ENCODE assay signal across 14 cellular contexts in the genomic region with DNA sequence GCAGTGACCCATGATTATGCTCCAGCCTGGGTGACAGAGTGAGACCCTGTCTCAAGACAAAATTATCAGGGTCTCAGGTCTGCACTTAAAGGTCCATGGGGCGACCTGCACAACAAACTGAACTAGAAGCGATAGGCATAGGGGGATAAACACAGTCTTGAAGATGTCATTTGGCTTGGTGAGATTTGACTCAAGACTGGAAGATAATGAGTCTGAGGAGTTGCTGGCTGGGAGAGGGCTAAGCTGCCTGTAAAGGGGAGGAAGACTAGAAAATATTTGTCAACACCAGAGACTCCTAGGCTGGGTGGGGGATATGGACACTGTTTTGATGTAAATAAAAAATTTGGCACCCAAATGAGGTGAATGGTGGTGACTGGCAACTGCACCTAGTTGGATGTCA. TPM values are rescaled to one million over a fixed set of nuclear protein-coding genes. Genes with fewer than 3 reads are reported as not detected.
DNase-seq lines count a peak whose midpoint lies in the region; ATAC-seq, FAIRE-seq and TF ChIP-seq lines count a peak whose summit lies in the region.
"Had no signal": no experiment of that assay in that cellular context is flagged by ENCODE, and none has a peak within 500 bp of the region (broad histone marks: within the 10 kb centered on the region; RNA-seq: fewer than 3 reads in every experiment).

No MANE protein-coding gene starts in this region.

- CTCF ChIA-PET in HepG2 (lab: Yijun Ruan, JAX; ENCODE audit: low intra/inter-chr PET ratio, low total read pairs) (no interaction called here), T-cell (lab: Charles Lee) (interaction anchor here (0.6 to 1.9 kb wide), 2 partner anchors 9 to 83 kb away, joined by 5 to 9 read pairs; no protein-coding TSS in a partner anchor)

- peaks cover 47% of the 10 kb centered on the region for H4K20me1 ChIP-seq in HepG2 (ENCODE audit: insufficient read depth, low read length)

- 100% methylated on average over 2 of the region's 2 CpGs for WGBS in HepG2 (ENCODE audit: low lambda C conversion rate)
- 100% methylated on average over 2 of the region's 2 CpGs for WGBS in right lobe of liver (ENCODE audit: insufficient coverage, low coverage, low lambda C conversion rate, missing lambda C conversion rate)

- no peak overlapping the region for H3K9ac ChIP-seq in HepG2 (ENCODE audit: insufficient read depth, low read depth, low read length)

- H3K4me3 Mint-ChIP-seq in T-cell (peak overlapping the region; percentile 22 to 69 (median 43)), memory B cell (peak overlapping the region; percentile 49)

- H3K4me1 Mint-ChIP-seq in T-cell (peaks cover 53 to 66% (median 63%) of the 10 kb centered on the region in 3 donors), memory B cell (peaks cover 16% of the 10 kb centered on the region)

- no peaks in the 10 kb centered on the region for H3K9me3 Mint-ChIP-seq in T-cell
- H3K9me3 Mint-ChIP-seq in memory B cell = no peaks in the 10 kb centered on the region

- ATAC-seq in HepG2 = no peak
- ATAC-seq in right lobe of liver = no peak
- ATAC-seq in T-cell (replicated peaks in 1 of 4) = no peak
- no peak for ATAC-seq in memory B cell (ENCODE audit: low read depth)
- no peak for ATAC-seq in HG03378 (IDR thresholded peaks at IDR 0.05; ENCODE audit: unreplicated experiment)
- no peak for ATAC-seq in GM18517 (IDR thresholded peaks at IDR 0.05; ENCODE audit: unreplicated experiment)

- H3K27me3 Mint-ChIP-seq in T-cell = no peaks in the 10 kb centered on the region
- no peaks in the 10 kb centered on the region for H3K27me3 Mint-ChIP-seq in memory B cell

- H3K27ac ChIP-seq in HepG2 (ENCODE audit: extremely low read length, insufficient read depth, low read length) (no peak overlapping the region), right lobe of liver (no peak overlapping the region)
- H3K27ac ChIP-seq: foreskin keratinocyte, HL-60 had no signal

- DNase-seq in HepG2 (ENCODE audit: low spot score) = no peak
- no peak for DNase-seq in right lobe of liver
- DNase-seq in T-cell = no peak
- DNase-seq in memory B cell (ENCODE audit: low spot score in 2 of 2) = no peak
- DNase-seq in EL = no peak
- DNase-seq: DND-41; SHP77; stimulated activated CD4-positive, alpha-beta T cell treated with anti-CD3 and anti-CD28 coated beads, Interleukin-15, amount 100 ng/mL, for 24 hours had no signal

- TF ChIP-seq CTCF in HepG2 (CRISPR knock-in tag; IDR thresholded peaks at IDR 0.05) (no peak), right lobe of liver (IDR thresholded peaks at IDR 0.05) (no peak)

- H2AFZ ChIP-seq in HepG2 (ENCODE audit: low read length) = no peak overlapping the region

- H3K36me3 ChIP-seq in HepG2 (replicated peaks in 1 of 2; ENCODE audit: control insufficient read depth in 1 of 2, insufficient read depth in 2 of 2, low read length in 2 of 2) (peaks cover 40 to 87% of the 10 kb centered on the region in 2 experiments), right lobe of liver (peaks cover 0 to 46% (median 8%) of the 10 kb centered on the region in 4 donors)

- FAIRE-seq in HepG2 (lab: Jason Lieb, UNC) = no peak
- FAIRE-seq: endometrium had no signal

- POLR2A ChIA-PET in HepG2 (lab: Yijun Ruan, JAX) (interaction anchor here (0.7 kb wide), 1 partner anchor 20 kb away, joined by 3 read pairs; the partner anchor contains the start of gene GHRL), T-cell (lab: Charles Lee) (interaction anchor here in 1 of 2 donors (0.6 kb wide), 1 partner anchor 1865 kb away, joined by 3 read pairs; no protein-coding TSS in a partner anchor)

- H3K36me3 Mint-ChIP-seq in T-cell = peaks cover 54% of the 10 kb centered on the region
- peaks cover 9% of the 10 kb centered on the region for H3K36me3 Mint-ChIP-seq in memory B cell

- H3K27ac Mint-ChIP-seq in T-cell = peak overlapping the region; percentile 33 to 67
- peak overlapping the region; percentile 84 for H3K27ac Mint-ChIP-seq in memory B cell

- no peak for TF ChIP-seq EP300 in HepG2 (IDR thresholded peaks at IDR 0.05; ENCODE audit: low read depth in 2 of 2, low read length in 2 of 2)
- TF ChIP-seq EP300 in HepG2 (CRISPR knock-in tag; IDR thresholded peaks at IDR 0.05; ENCODE audit: borderline replicate concordance) = no peak

- TF ChIP-seq RAD21 in HepG2 (CRISPR knock-in tag; IDR thresholded peaks at IDR 0.05) = no peak

- no peaks in the 10 kb centered on the region for H3K27me3 ChIP-seq in HepG2 (ENCODE audit: control insufficient read depth in 1 of 2, insufficient read depth in 2 of 2, low read length in 2 of 2)
- H3K27me3 ChIP-seq in right lobe of liver = no peaks in the 10 kb centered on the region
- H3K27me3 ChIP-seq: foreskin keratinocyte had no signal

- BruUV-seq in HepG2 (replicated peaks; lab: Mats Ljungman, UMichigan) = no TSS peak

- peaks cover 10% of the 10 kb centered on the region for H3K4me1 ChIP-seq in HepG2 (ENCODE audit: insufficient read depth, low read length)
- peaks cover 0 to 30% (median 12%) of the 10 kb centered on the region in 4 donors for H3K4me1 ChIP-seq in right lobe of liver

- H3K4me2 ChIP-seq in HepG2 (ENCODE audit: low read depth, low read length) = peak overlapping the region; percentile 18; the same call in 1 of the 2 replicates

- H3K4me3 ChIP-seq in HepG2 (replicated peaks in 1 of 3; ENCODE audit: insufficient read depth in 1 of 3, low read depth in 2 of 3, low read length in 3 of 3) (no peak overlapping the region), right lobe of liver (no peak overlapping the region)

- no peaks in the 10 kb centered on the region for H3K9me3 ChIP-seq in HepG2 (ENCODE audit: low read length)
- no peaks in the 10 kb centered on the region for H3K9me3 ChIP-seq in right lobe of liver

- intact Hi-C loops in HepG2 (cut with micrococcal nuclease; ENCODE audit: unreplicated experiment) (no loop called here), right lobe of liver (cut with DNase I) (no loop called here)

- H3K79me2 ChIP-seq in HepG2 (ENCODE audit: insufficient read depth, low read length) = peaks cover 71% of the 10 kb centered on the region

- in situ Hi-C loops in HepG2 (cut with HindIII; ENCODE audit: extremely low pct_ligation_motif_present, low pct_unique_long_range_greater_than_20kb) = no loop called here

- no peak for TF ChIP-seq POLR2A in HepG2 (IDR thresholded peaks at IDR 0.05; ENCODE audit: insufficient read depth in 1 of 2, low read depth in 2 of 2, low read length in 2 of 2)
- TF ChIP-seq POLR2A in right lobe of liver (IDR thresholded peaks at IDR 0.05) = no peak

RNA-seq across cellular contexts. Expression of gene GHRL, which starts 19.8 kb away (rescaled TPM):
- total RNA-seq in HepG2 (2016; rRNA removed; fragmentation: Illumina TruSeq; extraction: Trizol) (0.09 TPM in 1 of 2 replicates, not detected in the other), right lobe of liver (under 1 TPM in 2 of 6 experiments, not detected in 4; 0.32 to 0.43 TPM), T-cell (1 to 10 TPM in 1 of 5 donors, under 1 TPM in 3, not detected in 1; 0.29 to 1.7 (median 0.61) TPM)
- 0.71 TPM in 1 of 2 replicates, not detected in the other for total RNA-seq in HepG2 (2016; cell fraction: cytosol; rRNA removed; fragmentation: Illumina TruSeq; extraction: Trizol; ENCODE audit: low read depth)
- total RNA-seq in HepG2 (2016; cell fraction: insoluble cytoplasmic fraction; rRNA removed; fragmentation: Illumina TruSeq; extraction: Trizol) = 0.22 TPM in 1 of 2 replicates, not detected in the other
- not detected in 2 replicates for total RNA-seq in HepG2 (2016; cell fraction: membrane; rRNA removed; fragmentation: Illumina TruSeq; extraction: Trizol)
- not detected in 2 replicates for total RNA-seq in HepG2 (2016; cell fraction: nucleus; rRNA removed; fragmentation: Illumina TruSeq; extraction: Trizol)
- polyA plus RNA-seq in HepG2 (2011; rRNA removed) = not detected in 2 replicates
- not detected in 2 replicates for polyA plus RNA-seq in HepG2 (2011; cell fraction: cytosol; rRNA removed)
- 0.19 and 0.24 TPM in 2 replicates for polyA plus RNA-seq in HepG2 (2011; cell fraction: nucleus; rRNA removed)
- 0.59 TPM in 1 of 2 replicates, not detected in the other for polyA plus RNA-seq in HepG2 (2012)
- not detected in 2 replicates for polyA plus RNA-seq in HepG2 (2016; cell fraction: cytosol; fragmentation: Illumina TruSeq; extraction: Trizol; ENCODE audit: low read depth)
- not detected in 2 replicates for polyA plus RNA-seq in HepG2 (2016; cell fraction: insoluble cytoplasmic fraction; fragmentation: Illumina TruSeq; extraction: Trizol; ENCODE audit: low read depth)
- polyA plus RNA-seq in HepG2 (2016; cell fraction: membrane; fragmentation: Illumina TruSeq; extraction: Trizol; ENCODE audit: low read depth) = not detected in 2 replicates
- polyA plus RNA-seq in HepG2 (2016; cell fraction: nucleus; fragmentation: Illumina TruSeq; extraction: Trizol; ENCODE audit: insufficient read depth, low read depth) = 0.80 and 2.1 TPM in 2 replicates
- 0.21 TPM in 1 of 2 replicates, not detected in the other for polyA minus RNA-seq in HepG2 (2011; rRNA and poly(A)+ RNA removed; ENCODE audit: low replicate concordance)
- not detected in 2 replicates for polyA minus RNA-seq in HepG2 (2011; cell fraction: cytosol; rRNA and poly(A)+ RNA removed)
- polyA minus RNA-seq in HepG2 (2011; cell fraction: nucleus; rRNA and poly(A)+ RNA removed) = 0.87 TPM in 1 of 2 replicates, not detected in the other
- total RNA-seq: foreskin keratinocyte had no signal
- polyA plus RNA-seq: BJ, foreskin keratinocyte had no signal

RNA-seq across cellular contexts. Expression of gene TATDN2, which starts 24.7 kb away (rescaled TPM):
- total RNA-seq in HepG2 (2016; rRNA removed; fragmentation: Illumina TruSeq; extraction: Trizol) (21.9 and 23.9 TPM in 2 replicates), right lobe of liver (10 to 100 TPM in 3 of 6 experiments, 1 to 10 TPM in 3; 7.2 to 13.4 (median 10.1) TPM), T-cell (10 to 100 TPM; 58.9 to 82.3 (median 79.9) TPM)
- 6.6 and 7.4 TPM in 2 replicates for total RNA-seq in HepG2 (2016; cell fraction: cytosol; rRNA removed; fragmentation: Illumina TruSeq; extraction: Trizol; ENCODE audit: low read depth)
- total RNA-seq in HepG2 (2016; cell fraction: insoluble cytoplasmic fraction; rRNA removed; fragmentation: Illumina TruSeq; extraction: Trizol) = 20.1 and 20.5 TPM in 2 replicates
- total RNA-seq in HepG2 (2016; cell fraction: membrane; rRNA removed; fragmentation: Illumina TruSeq; extraction: Trizol) = 26.1 and 26.9 TPM in 2 replicates
- 23.9 and 28.8 TPM in 2 replicates for total RNA-seq in HepG2 (2016; cell fraction: nucleus; rRNA removed; fragmentation: Illumina TruSeq; extraction: Trizol)
- polyA plus RNA-seq in HepG2 (2011; rRNA removed) = 12.1 and 17.1 TPM in 2 replicates
- 12.0 and 14.6 TPM in 2 replicates for polyA plus RNA-seq in HepG2 (2011; cell fraction: cytosol; rRNA removed)
- 28.5 and 29.0 TPM in 2 replicates for polyA plus RNA-seq in HepG2 (2011; cell fraction: nucleus; rRNA removed)
- 21.4 and 21.6 TPM in 2 replicates for polyA plus RNA-seq in HepG2 (2012)
- 7.7 and 8.7 TPM in 2 replicates for polyA plus RNA-seq in HepG2 (2016; cell fraction: cytosol; fragmentation: Illumina TruSeq; extraction: Trizol; ENCODE audit: low read depth)
- polyA plus RNA-seq in HepG2 (2016; cell fraction: insoluble cytoplasmic fraction; fragmentation: Illumina TruSeq; extraction: Trizol; ENCODE audit: low read depth) = 25.2 and 26.4 TPM in 2 replicates
- polyA plus RNA-seq in HepG2 (2016; cell fraction: membrane; fragmentation: Illumina TruSeq; extraction: Trizol; ENCODE audit: low read depth) = 25.5 and 26.0 TPM in 2 replicates
- polyA plus RNA-seq in HepG2 (2016; cell fraction: nucleus; fragmentation: Illumina TruSeq; extraction: Trizol; ENCODE audit: insufficient read depth, low read depth) = 29.9 and 30.2 TPM in 2 replicates
- polyA minus RNA-seq in HepG2 (2011; rRNA and poly(A)+ RNA removed; ENCODE audit: low replicate concordance) = 33.5 and 56.4 TPM in 2 replicates
- 8.4 and 9.5 TPM in 2 replicates for polyA minus RNA-seq in HepG2 (2011; cell fraction: cytosol; rRNA and poly(A)+ RNA removed)
- polyA minus RNA-seq in HepG2 (2011; cell fraction: nucleus; rRNA and poly(A)+ RNA removed) = 60.3 and 66.9 TPM in 2 replicates

RNA-seq across cellular contexts. Expression of gene SEC13, which starts 47.9 kb away (rescaled TPM):
- total RNA-seq in HepG2 (2016; rRNA removed; fragmentation: Illumina TruSeq; extraction: Trizol) (391 and 418 TPM in 2 replicates), right lobe of liver (10 to 100 TPM; 49.1 to 74.7 (median 64.4) TPM), T-cell (10 to 100 TPM; 64.4 to 82.4 (median 71.3) TPM)
- total RNA-seq in HepG2 (2016; cell fraction: cytosol; rRNA removed; fragmentation: Illumina TruSeq; extraction: Trizol; ENCODE audit: low read depth) = 232 and 239 TPM in 2 replicates
- total RNA-seq in HepG2 (2016; cell fraction: insoluble cytoplasmic fraction; rRNA removed; fragmentation: Illumina TruSeq; extraction: Trizol) = 366 and 400 TPM in 2 replicates
- total RNA-seq in HepG2 (2016; cell fraction: membrane; rRNA removed; fragmentation: Illumina TruSeq; extraction: Trizol) = 335 TPM in 2 replicates
- total RNA-seq in HepG2 (2016; cell fraction: nucleus; rRNA removed; fragmentation: Illumina TruSeq; extraction: Trizol) = 176 and 181 TPM in 2 replicates
- polyA plus RNA-seq in HepG2 (2011; rRNA removed) = 266 and 288 TPM in 2 replicates
- polyA plus RNA-seq in HepG2 (2011; cell fraction: cytosol; rRNA removed) = 264 and 374 TPM in 2 replicates
- polyA plus RNA-seq in HepG2 (2011; cell fraction: nucleus; rRNA removed) = 204 and 219 TPM in 2 replicates
- 224 and 231 TPM in 2 replicates for polyA plus RNA-seq in HepG2 (2012)
- polyA plus RNA-seq in HepG2 (2016; cell fraction: cytosol; fragmentation: Illumina TruSeq; extraction: Trizol; ENCODE audit: low read depth) = 171 and 195 TPM in 2 replicates
- polyA plus RNA-seq in HepG2 (2016; cell fraction: insoluble cytoplasmic fraction; fragmentation: Illumina TruSeq; extraction: Trizol; ENCODE audit: low read depth) = 327 and 374 TPM in 2 replicates
- 204 and 212 TPM in 2 replicates for polyA plus RNA-seq in HepG2 (2016; cell fraction: membrane; fragmentation: Illumina TruSeq; extraction: Trizol; ENCODE audit: low read depth)
- 222 and 239 TPM in 2 replicates for polyA plus RNA-seq in HepG2 (2016; cell fraction: nucleus; fragmentation: Illumina TruSeq; extraction: Trizol; ENCODE audit: insufficient read depth, low read depth)
- 289 and 526 TPM in 2 replicates for polyA minus RNA-seq in HepG2 (2011; rRNA and poly(A)+ RNA removed; ENCODE audit: low replicate concordance)
- polyA minus RNA-seq in HepG2 (2011; cell fraction: cytosol; rRNA and poly(A)+ RNA removed) = 174 and 198 TPM in 2 replicates
- polyA minus RNA-seq in HepG2 (2011; cell fraction: nucleus; rRNA and poly(A)+ RNA removed) = 192 and 208 TPM in 2 replicates
